In the genomic region with DNA sequence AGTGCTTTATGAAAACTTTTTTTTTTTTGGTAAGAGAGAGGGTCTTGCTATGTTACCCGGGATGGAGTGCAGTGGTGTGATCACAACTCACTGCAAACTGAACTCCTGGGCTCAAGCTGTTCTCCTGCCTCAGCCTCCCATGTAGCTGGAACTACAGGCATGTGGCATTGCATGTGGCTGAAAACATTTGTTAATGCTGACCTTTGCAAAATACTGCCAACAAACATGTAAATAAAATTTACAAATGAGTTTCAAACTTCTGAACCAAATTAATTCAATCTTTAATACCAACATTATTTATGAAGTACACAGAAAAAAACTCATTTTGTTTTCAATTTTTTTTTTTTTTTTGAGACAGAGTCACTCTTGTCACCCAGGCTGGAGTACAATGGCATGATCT, we compare ENCODE assay signal across 31 cellular contexts.
"Had no signal": no experiment of that assay in that cellular context is flagged by ENCODE, and none has a peak within 500 bp of the region (broad histone marks: within the 10 kb centered on the region; RNA-seq: fewer than 3 reads in every experiment).

No MANE protein-coding gene starts in this region.

- H3K27me3 ChIP-seq: neural progenitor cell, ovary, spleen, suprapubic skin, testis, tibial artery, transverse colon, upper lobe of right lung, uterus had no signal

- H3K79me2 ChIP-seq: parathyroid adenoma had no signal

- H3K4me3 Mint-ChIP-seq: natural killer cell; nephron; neural progenitor cell; stimulated activated memory B cell treated with anti-CD40 and anti-IgM and Interleukin-4, amounts not matched to agents 10 μg/mL and 1 μg/mL and 100 μg/mL, for 72 hours; stimulated activated naive CD8-positive, alpha-beta T cell treated with anti-CD3 and anti-CD28 coated beads, Interleukin-15, amount 100 ng/mL, for 72 hours; type B pancreatic cell had no signal

- H3K4me1 ChIP-seq: neural progenitor cell, parathyroid adenoma, psoas muscle, suprapubic skin, testis, tibial artery, transverse colon, upper lobe of right lung, uterus had no signal

- ATAC-seq: natural killer cell; psoas muscle; right cardiac atrium; sciatic nerve; stimulated activated memory B cell treated with anti-CD40 and anti-IgM and Interleukin-4, amounts not matched to agents 10 μg/mL and 1 μg/mL and 100 μg/mL, for 72 hours; stimulated activated naive CD8-positive, alpha-beta T cell treated with anti-CD3 and anti-CD28 coated beads, Interleukin-15, amount 100 ng/mL, for 72 hours; stimulated activated naive CD8-positive, alpha-beta T cell treated with anti-CD3 and anti-CD28 coated beads, Interleukin-15, Interleukin-2, amounts not matched to agents 100 U/mL and 50 U/mL, for 24 hours; upper lobe of right lung had no signal

- H3K27ac Mint-ChIP-seq: natural killer cell; nephron; neural progenitor cell; stimulated activated memory B cell treated with anti-CD40 and anti-IgM and Interleukin-4, amounts not matched to agents 10 μg/mL and 1 μg/mL and 100 μg/mL, for 72 hours; stimulated activated naive CD8-positive, alpha-beta T cell treated with anti-CD3 and anti-CD28 coated beads, Interleukin-15, amount 100 ng/mL, for 72 hours; type B pancreatic cell had no signal

- H3K36me3 ChIP-seq: ovary, uterus had no signal

- H3K9me3 Mint-ChIP-seq: natural killer cell; stimulated activated naive CD8-positive, alpha-beta T cell treated with anti-CD3 and anti-CD28 coated beads, Interleukin-15, amount 100 ng/mL, for 72 hours; type B pancreatic cell had no signal

- H3K4me3 ChIP-seq: neural progenitor cell, ovary, psoas muscle, skin epidermis, smooth muscle cell, spleen, suprapubic skin, testis, tibial artery, transverse colon, upper lobe of right lung, uterus had no signal

- H3K9ac ChIP-seq: neural progenitor cell, parathyroid adenoma had no signal

- H3K27ac ChIP-seq: neural progenitor cell, ovary, parathyroid adenoma, psoas muscle, skin epidermis, spleen, suprapubic skin, testis, tibial artery, transverse colon, upper lobe of right lung, uterus had no signal

- DNase-seq: natural killer cell; occipital lobe; ovary; posterior cingulate gyrus; psoas muscle; right cardiac atrium; spleen; stimulated activated CD4-positive, alpha-beta T cell treated with anti-CD3 and anti-CD28 coated beads, Interleukin-12 subunit alpha, Interleukin-12 subunit beta, amount 100 ng/mL, for 4 hours; stimulated activated CD4-positive, alpha-beta T cell treated with anti-CD3 and anti-CD28 coated beads, Interleukin-1b, Interleukin-23, amount 100 ng/mL, for 48 hours; stimulated activated CD4-positive, alpha-beta T cell treated with anti-CD3 and anti-CD28 coated beads, Interleukin-4, amount 100 ng/mL, for 1 hour; stimulated activated CD4-positive, alpha-beta T cell treated with anti-CD3 and anti-CD28 coated beads, Interleukin-4, amount 100 ng/mL, for 4 hours; stimulated activated CD8-positive, alpha-beta memory T cell treated with anti-CD3 and anti-CD28 coated beads, Interleukin-4, amount 100 ng/mL, for 48 hours; stimulated activated naive CD4-positive, alpha-beta T cell; stimulated activated naive CD8-positive, alpha-beta T cell treated with anti-CD3 and anti-CD28 coated beads, Interleukin-15, amount 100 ng/mL, for 72 hours; stimulated activated naive CD8-positive, alpha-beta T cell treated with anti-CD3 and anti-CD28 coated beads, Interleukin-15, Interleukin-2, amounts not matched to agents 100 U/mL and 50 U/mL, for 24 hours; substantia nigra; testis; tibial artery; transverse colon; upper lobe of right lung; uterus had no signal

- H3K27me3 Mint-ChIP-seq: progenitor cell of endocrine pancreas; stimulated activated memory B cell treated with anti-CD40 and anti-IgM and Interleukin-4, amounts not matched to agents 10 μg/mL and 1 μg/mL and 100 μg/mL, for 72 hours; stimulated activated naive CD8-positive, alpha-beta T cell treated with anti-CD3 and anti-CD28 coated beads, Interleukin-15, amount 100 ng/mL, for 72 hours; type B pancreatic cell had no signal

- H3K4me2 ChIP-seq: neural progenitor cell, smooth muscle cell had no signal

- H3K4me1 Mint-ChIP-seq: nephron; neural progenitor cell; stimulated activated memory B cell treated with anti-CD40 and anti-IgM and Interleukin-4, amounts not matched to agents 10 μg/mL and 1 μg/mL and 100 μg/mL, for 72 hours had no signal

- H2AFZ ChIP-seq: neural progenitor cell, parathyroid adenoma had no signal

- H3K9me3 ChIP-seq: ovary, psoas muscle, spleen, suprapubic skin, testis, tibial artery, transverse colon, upper lobe of right lung, uterus had no signal
